8 cellular contexts compared by ENCODE assay signal in the genomic region with DNA sequence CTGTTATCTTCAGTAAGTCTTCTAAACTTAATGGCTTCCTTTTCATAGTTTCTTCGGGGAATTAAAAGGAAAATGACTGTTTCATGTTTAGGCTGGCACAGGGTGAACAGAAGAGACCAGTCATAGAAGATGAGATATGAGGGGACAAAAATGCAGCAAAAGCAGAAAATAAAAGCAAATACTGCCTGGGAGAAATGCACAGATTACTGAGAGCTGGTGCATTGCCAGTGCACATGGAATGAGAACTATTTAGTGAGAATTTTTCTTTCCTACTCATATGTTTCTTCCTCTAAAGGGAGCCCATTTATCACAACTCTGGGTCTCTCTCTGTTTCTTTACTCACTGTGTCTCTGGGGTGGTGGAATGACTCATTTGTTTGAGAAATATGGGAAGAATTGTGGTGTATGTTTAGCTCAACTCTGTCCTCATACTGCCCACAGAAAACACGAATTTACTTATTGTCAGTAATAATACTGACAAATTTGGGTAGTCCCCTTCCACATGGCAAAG. TPM values are rescaled to one million over a fixed set of nuclear protein-coding genes. Genes with fewer than 3 reads are reported as not detected.
DNase-seq lines count a peak whose midpoint lies in the region; ATAC-seq and TF ChIP-seq lines count a peak whose summit lies in the region.

No MANE protein-coding gene starts in this region.

- H3K36me3 ChIP-seq in MG63, result no peaks in the 10 kb centered on the region

- H3K4me3 ChIP-seq in MG63 (no peak overlapping the region), fibroblast of mammary gland (ENCODE audit: control insufficient read depth, low read depth, low read length) (no peak overlapping the region)

- no peaks in the 10 kb centered on the region for H3K27me3 Mint-ChIP-seq in activated CD8-positive, alpha-beta T cell treated with anti-CD3 and anti-CD28 coated beads for 36 hours
- H3K27me3 Mint-ChIP-seq in activated CD8-positive, alpha-beta T cell treated with anti-CD3 and anti-CD28 coated beads, Interleukin-2, amount 10 ng/mL, durations not matched to agents 7 days and 5 days (ENCODE audit: low read depth), result peaks cover 17% of the 10 kb centered on the region
- H3K27me3 Mint-ChIP-seq in stimulated activated naive B cell treated with anti-CD40 and anti-IgM and Interleukin-4, amounts not matched to agents 10 μg/mL and 1 μg/mL and 100 μg/mL, for 72 hours, result peaks cover 0 to 6% of the 10 kb centered on the region in 2 donors

- no peak for TF ChIP-seq CTCF in activated CD8-positive, alpha-beta T cell treated with anti-CD3 and anti-CD28 coated beads for 36 hours (IDR thresholded peaks at IDR 0.05)
- TF ChIP-seq CTCF in fibroblast of mammary gland (conservative IDR thresholded peaks at IDR 0.05; ENCODE audit: control insufficient read depth, insufficient read depth, low read depth, low read length), result no peak

- no peaks in the 10 kb centered on the region for H3K36me3 Mint-ChIP-seq in activated CD8-positive, alpha-beta T cell treated with anti-CD3 and anti-CD28 coated beads for 36 hours (ENCODE audit: low read depth)
- H3K36me3 Mint-ChIP-seq in activated CD8-positive, alpha-beta T cell treated with anti-CD3 and anti-CD28 coated beads, Interleukin-2, amount 10 ng/mL, durations not matched to agents 7 days and 5 days (ENCODE audit: low read depth), result no peaks in the 10 kb centered on the region
- H3K36me3 Mint-ChIP-seq in stimulated activated naive B cell treated with anti-CD40 and anti-IgM and Interleukin-4, amounts not matched to agents 10 μg/mL and 1 μg/mL and 100 μg/mL, for 72 hours, result no peaks in the 10 kb centered on the region

- no peak for DNase-seq in activated CD8-positive, alpha-beta T cell treated with anti-CD3 and anti-CD28 coated beads for 36 hours
- DNase-seq in activated CD8-positive, alpha-beta T cell treated with anti-CD3 and anti-CD28 coated beads, Interleukin-2, amount 10 ng/mL, durations not matched to agents 7 days and 5 days, result no peak
- peak; percentile 62 for DNase-seq in MG63
- DNase-seq in fibroblast of mammary gland (ENCODE audit: low read depth), result peak; percentile 97
- no peak for DNase-seq in stimulated activated naive B cell treated with anti-CD40 and anti-IgM and Interleukin-4, amounts not matched to agents 10 μg/mL and 1 μg/mL and 100 μg/mL, for 72 hours
- no peak for DNase-seq in NCI-H526 (lab: John Stamatoyannopoulos, UW)
- DNase-seq in inferior parietal cortex (ENCODE audit: extremely low spot score), result no peak
- DNase-seq in NCI-H1105 (lab: John Stamatoyannopoulos, UW), result no peak

- H3K4me3 Mint-ChIP-seq in activated CD8-positive, alpha-beta T cell treated with anti-CD3 and anti-CD28 coated beads for 36 hours, result no peak overlapping the region
- no peak overlapping the region for H3K4me3 Mint-ChIP-seq in activated CD8-positive, alpha-beta T cell treated with anti-CD3 and anti-CD28 coated beads, Interleukin-2, amount 10 ng/mL, durations not matched to agents 7 days and 5 days
- no peak overlapping the region for H3K4me3 Mint-ChIP-seq in stimulated activated naive B cell treated with anti-CD40 and anti-IgM and Interleukin-4, amounts not matched to agents 10 μg/mL and 1 μg/mL and 100 μg/mL, for 72 hours

- H3K27me3 ChIP-seq in MG63, result no peaks in the 10 kb centered on the region

- H3K27ac Mint-ChIP-seq in activated CD8-positive, alpha-beta T cell treated with anti-CD3 and anti-CD28 coated beads for 36 hours, result no peak overlapping the region
- H3K27ac Mint-ChIP-seq in activated CD8-positive, alpha-beta T cell treated with anti-CD3 and anti-CD28 coated beads, Interleukin-2, amount 10 ng/mL, durations not matched to agents 7 days and 5 days, result no peak overlapping the region
- no peak overlapping the region for H3K27ac Mint-ChIP-seq in stimulated activated naive B cell treated with anti-CD40 and anti-IgM and Interleukin-4, amounts not matched to agents 10 μg/mL and 1 μg/mL and 100 μg/mL, for 72 hours

- CTCF ChIA-PET in activated CD8-positive, alpha-beta T cell treated with anti-CD3 and anti-CD28 coated beads for 36 hours (lab: Charles Lee), result no interaction called here
- CTCF ChIA-PET in activated CD8-positive, alpha-beta T cell treated with anti-CD3 and anti-CD28 coated beads, Interleukin-2, amount 10 ng/mL, durations not matched to agents 7 days and 5 days (lab: Charles Lee), result no interaction called here

- H3K4me1 Mint-ChIP-seq in activated CD8-positive, alpha-beta T cell treated with anti-CD3 and anti-CD28 coated beads for 36 hours (ENCODE audit: low read depth), result no peaks in the 10 kb centered on the region
- H3K4me1 Mint-ChIP-seq in activated CD8-positive, alpha-beta T cell treated with anti-CD3 and anti-CD28 coated beads, Interleukin-2, amount 10 ng/mL, durations not matched to agents 7 days and 5 days (ENCODE audit: low read depth), result no peaks in the 10 kb centered on the region
- peaks cover 0 to 2% of the 10 kb centered on the region in 2 donors for H3K4me1 Mint-ChIP-seq in stimulated activated naive B cell treated with anti-CD40 and anti-IgM and Interleukin-4, amounts not matched to agents 10 μg/mL and 1 μg/mL and 100 μg/mL, for 72 hours

- intact Hi-C loops in activated CD8-positive, alpha-beta T cell treated with anti-CD3 and anti-CD28 coated beads for 36 hours (cut with micrococcal nuclease), result no loop called here

- no peaks in the 10 kb centered on the region for H3K9me3 Mint-ChIP-seq in activated CD8-positive, alpha-beta T cell treated with anti-CD3 and anti-CD28 coated beads for 36 hours
- no peaks in the 10 kb centered on the region for H3K9me3 Mint-ChIP-seq in activated CD8-positive, alpha-beta T cell treated with anti-CD3 and anti-CD28 coated beads, Interleukin-2, amount 10 ng/mL, durations not matched to agents 7 days and 5 days (ENCODE audit: insufficient read depth)
- H3K9me3 Mint-ChIP-seq in stimulated activated naive B cell treated with anti-CD40 and anti-IgM and Interleukin-4, amounts not matched to agents 10 μg/mL and 1 μg/mL and 100 μg/mL, for 72 hours, result no peaks in the 10 kb centered on the region

- peak; percentile 55 for ATAC-seq in activated CD8-positive, alpha-beta T cell treated with anti-CD3 and anti-CD28 coated beads for 36 hours
- no peak for ATAC-seq in activated CD8-positive, alpha-beta T cell treated with anti-CD3 and anti-CD28 coated beads, Interleukin-2, amount 10 ng/mL, durations not matched to agents 7 days and 5 days
- peak; percentile 52 to 84 for ATAC-seq in stimulated activated naive B cell treated with anti-CD40 and anti-IgM and Interleukin-4, amounts not matched to agents 10 μg/mL and 1 μg/mL and 100 μg/mL, for 72 hours (replicated peaks)

- POLR2A ChIA-PET in activated CD8-positive, alpha-beta T cell treated with anti-CD3 and anti-CD28 coated beads for 36 hours (lab: Charles Lee), result interaction anchor here (0.6 kb wide), 1 partner anchor 354 kb away, joined by 3 read pairs; no protein-coding TSS in a partner anchor
- POLR2A ChIA-PET in activated CD8-positive, alpha-beta T cell treated with anti-CD3 and anti-CD28 coated beads, Interleukin-2, amount 10 ng/mL, durations not matched to agents 7 days and 5 days (lab: Charles Lee), result no interaction called here

- no peaks in the 10 kb centered on the region for H3K9me3 ChIP-seq in MG63

RNA-seq across cellular contexts. Expression of gene ANKRD55, which starts 25.9 kb away (rescaled TPM):
- total RNA-seq in activated CD8-positive, alpha-beta T cell treated with anti-CD3 and anti-CD28 coated beads for 36 hours, result not detected
- total RNA-seq in activated CD8-positive, alpha-beta T cell treated with anti-CD3 and anti-CD28 coated beads, Interleukin-2, amount 10 ng/mL, durations not matched to agents 7 days and 5 days, result under 1 TPM; 0.37 to 0.52 TPM
- total RNA-seq in MG63 (2014; rRNA removed; shearing (Covaris generic); ENCODE audit: low replicate concordance), result not detected in 2 replicates

Comparison
In these comparisons a context has a peak if more than half of its experiments do, and no peak if none do; other contexts are left out.
1. DNase-seq: peak in MG63 (single experiment) and fibroblast of mammary gland (single experiment); none in activated CD8-positive, alpha-beta T cell treated with anti-CD3 and anti-CD28 coated beads for 36 hours (single experiment), activated CD8-positive, alpha-beta T cell treated with anti-CD3 and anti-CD28 coated beads, Interleukin-2, amount 10 ng/mL, durations not matched to agents 7 days and 5 days (single experiment), stimulated activated naive B cell treated with anti-CD40 and anti-IgM and Interleukin-4, amounts not matched to agents 10 μg/mL and 1 μg/mL and 100 μg/mL, for 72 hours (single experiment), NCI-H526 (0 of 2), inferior parietal cortex (single experiment) and NCI-H1105 (single experiment).